8 cellular contexts compared by ENCODE assay signal in the genomic region with DNA sequence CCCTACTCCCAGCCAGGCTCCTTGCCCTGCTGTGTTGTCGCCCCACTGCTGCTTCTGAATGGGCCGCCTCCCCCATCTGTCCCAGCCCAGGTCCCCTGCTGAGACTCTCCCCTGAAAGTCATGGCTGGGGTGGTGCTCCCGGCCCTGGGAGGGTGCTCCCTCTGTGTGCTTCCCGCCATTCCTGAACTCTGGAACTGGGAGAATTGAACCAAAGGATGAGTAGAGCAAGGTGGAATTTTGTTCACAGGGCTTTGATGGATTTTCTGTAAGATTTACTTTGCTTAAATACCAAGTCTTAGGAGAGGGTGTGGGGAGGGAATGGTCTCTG. TPM values are rescaled to one million over a fixed set of nuclear protein-coding genes. Genes with fewer than 3 reads are reported as not detected.
DNase-seq lines count a peak whose midpoint lies in the region; ATAC-seq, FAIRE-seq and TF ChIP-seq lines count a peak whose summit lies in the region.

No MANE protein-coding gene starts in this region.

- peaks cover 2% of the 10 kb centered on the region for H3K36me3 Mint-ChIP-seq in activated naive CD4-positive, alpha-beta T cell treated with anti-CD3 and anti-CD28 coated beads for 36 hours (ENCODE audit: low read depth)
- H3K36me3 Mint-ChIP-seq in activated naive CD8-positive, alpha-beta T cell treated with anti-CD3 and anti-CD28 coated beads, Interleukin-2, amount 50 U/mL, for 24 hours (ENCODE audit: low read depth) = peaks cover 37% of the 10 kb centered on the region

- H3K9me3 ChIP-seq in lung (ENCODE audit: control insufficient read depth in 2 of 2, insufficient read depth in 1 of 2, low read length in 1 of 2) = no peaks in the 10 kb centered on the region
- H3K9me3 ChIP-seq in tibial artery = no peaks in the 10 kb centered on the region

- H3K27ac Mint-ChIP-seq in activated naive CD4-positive, alpha-beta T cell treated with anti-CD3 and anti-CD28 coated beads for 36 hours = peak overlapping the region; percentile 84
- H3K27ac Mint-ChIP-seq in activated naive CD8-positive, alpha-beta T cell treated with anti-CD3 and anti-CD28 coated beads, Interleukin-2, amount 50 U/mL, for 24 hours = peak overlapping the region; percentile 93

- no peaks in the 10 kb centered on the region for H3K9me3 Mint-ChIP-seq in activated naive CD4-positive, alpha-beta T cell treated with anti-CD3 and anti-CD28 coated beads for 36 hours
- H3K9me3 Mint-ChIP-seq in activated naive CD8-positive, alpha-beta T cell treated with anti-CD3 and anti-CD28 coated beads, Interleukin-2, amount 50 U/mL, for 24 hours = no peaks in the 10 kb centered on the region

- peak overlapping the region; percentile 86 for H3K4me3 Mint-ChIP-seq in activated naive CD4-positive, alpha-beta T cell treated with anti-CD3 and anti-CD28 coated beads for 36 hours
- peak overlapping the region; percentile 94 for H3K4me3 Mint-ChIP-seq in activated naive CD8-positive, alpha-beta T cell treated with anti-CD3 and anti-CD28 coated beads, Interleukin-2, amount 50 U/mL, for 24 hours

- peaks cover 29% of the 10 kb centered on the region for H3K4me1 Mint-ChIP-seq in activated naive CD4-positive, alpha-beta T cell treated with anti-CD3 and anti-CD28 coated beads for 36 hours (ENCODE audit: low read depth)
- peaks cover 72% of the 10 kb centered on the region for H3K4me1 Mint-ChIP-seq in activated naive CD8-positive, alpha-beta T cell treated with anti-CD3 and anti-CD28 coated beads, Interleukin-2, amount 50 U/mL, for 24 hours

- intact Hi-C loops in activated naive CD4-positive, alpha-beta T cell treated with anti-CD3 and anti-CD28 coated beads for 36 hours (cut with micrococcal nuclease) = loop anchor here (1.0 to 5.0 kb wide), 3 partner anchors 13 to 55 kb away; partner anchors contain the start of gene APOBEC3D
- intact Hi-C loops in tibial artery (cut with DNase I; ENCODE audit: low total_unique reads) = no loop called here

- H3K4me3 ChIP-seq in lung (peak overlapping the region; percentile 18), tibial artery (peak overlapping the region; percentile 50 to 58)

- H3K4me1 ChIP-seq in lung (ENCODE audit: control insufficient read depth in 2 of 2, insufficient read depth in 2 of 2, low read length in 2 of 2) (peaks cover 0 to 6% of the 10 kb centered on the region in 2 donors), tibial artery (peaks cover 0 to 10% (median 7%) of the 10 kb centered on the region in 4 donors)

- H3K27me3 ChIP-seq in lung (ENCODE audit: control insufficient read depth, insufficient read depth) (no peaks in the 10 kb centered on the region), tibial artery (no peaks in the 10 kb centered on the region)

- H3K27ac ChIP-seq in lung (ENCODE audit: low read depth in 1 of 2, low read length in 1 of 2) (peak overlapping the region; percentile 24 to 58), tibial artery (peak overlapping the region; percentile 57 to 60)

- TF ChIP-seq CTCF in lung (IDR thresholded peaks at IDR 0.05; ENCODE audit: control extremely low read depth, extremely low read depth) = no peak
- TF ChIP-seq CTCF in tibial artery (IDR thresholded peaks at IDR 0.05) = no peak
- TF ChIP-seq CTCF in D721Med (IDR thresholded peaks at IDR 0.05; ENCODE audit: insufficient read depth, missing control alignments) = no peak

- no peak for FAIRE-seq in D721Med (lab: Jason Lieb, UNC)

- WGBS in lung, 2 donors = 21 to 46% methylated on average over 4 of the region's 4 CpGs

- DNase-seq in activated naive CD4-positive, alpha-beta T cell treated with anti-CD3 and anti-CD28 coated beads for 36 hours = no peak
- no peak for DNase-seq in activated naive CD4-positive, alpha-beta T cell (lab: John Stamatoyannopoulos, UW)
- DNase-seq in activated naive CD8-positive, alpha-beta T cell treated with anti-CD3 and anti-CD28 coated beads, Interleukin-2, amount 50 U/mL, for 24 hours = no peak
- no peak for DNase-seq in lung (ENCODE audit: low spot score)
- DNase-seq in tibial artery = no peak
- DNase-seq in erythroblast (lab: John Stamatoyannopoulos, UW) = no peak
- no peak for DNase-seq in D721Med (ENCODE audit: insufficient read length, low spot score)

- no peak for ATAC-seq in activated naive CD8-positive, alpha-beta T cell treated with anti-CD3 and anti-CD28 coated beads, Interleukin-2, amount 50 U/mL, for 24 hours
- no peak for ATAC-seq in lung (ENCODE audit: insufficient read depth, low FRiP score)
- no peak for ATAC-seq in HG02938 (IDR thresholded peaks at IDR 0.05; ENCODE audit: unreplicated experiment)

- H3K36me3 ChIP-seq in lung (ENCODE audit: control insufficient read depth in 2 of 2, insufficient read depth in 2 of 2, low read length in 2 of 2) (peaks cover 0 to 3% of the 10 kb centered on the region in 2 donors), tibial artery (peaks cover 0 to 13% (median 7%) of the 10 kb centered on the region in 3 donors)

- no peaks in the 10 kb centered on the region for H3K27me3 Mint-ChIP-seq in activated naive CD4-positive, alpha-beta T cell treated with anti-CD3 and anti-CD28 coated beads for 36 hours (ENCODE audit: low read depth)
- no peaks in the 10 kb centered on the region for H3K27me3 Mint-ChIP-seq in activated naive CD8-positive, alpha-beta T cell treated with anti-CD3 and anti-CD28 coated beads, Interleukin-2, amount 50 U/mL, for 24 hours

- no peak for TF ChIP-seq POLR2A in erythroblast (IDR thresholded peaks at IDR 0.05; ENCODE audit: low read length)

- CTCF ChIA-PET in activated naive CD4-positive, alpha-beta T cell treated with anti-CD3 and anti-CD28 coated beads for 36 hours (lab: Charles Lee) = no interaction called here

RNA-seq across cellular contexts. Expression of gene APOBEC3G, which starts 0.4 kb away (rescaled TPM):
- 10 to 100 TPM; 23.1 to 24.1 TPM for total RNA-seq in activated naive CD4-positive, alpha-beta T cell treated with anti-CD3 and anti-CD28 coated beads for 36 hours
- total RNA-seq in lung = 10 to 100 TPM; 12.8 to 15.2 TPM
- 10 to 100 TPM in 1 of 2 donors, 1 to 10 TPM in 1; 6.5 to 15.5 TPM for polyA plus RNA-seq in lung

RNA-seq across cellular contexts. Expression of gene APOBEC3H, which starts 19.6 kb away (rescaled TPM):
- 10 to 100 TPM; 11.9 to 13.2 TPM for total RNA-seq in activated naive CD4-positive, alpha-beta T cell treated with anti-CD3 and anti-CD28 coated beads for 36 hours
- not detected for total RNA-seq in lung
- polyA plus RNA-seq in lung = 1 to 10 TPM in 1 of 2 donors, under 1 TPM in 1; 0.57 to 1.2 TPM

RNA-seq across cellular contexts. Expression of gene APOBEC3F, which starts 36.8 kb away (rescaled TPM):
- total RNA-seq in activated naive CD4-positive, alpha-beta T cell treated with anti-CD3 and anti-CD28 coated beads for 36 hours = 10 to 100 TPM; 12.3 to 12.4 TPM
- total RNA-seq in lung = 10 to 100 TPM in 1 of 2 donors, 1 to 10 TPM in 1; 7.7 to 12.1 TPM
- 1 to 10 TPM; 3.6 to 4.3 TPM for polyA plus RNA-seq in lung

RNA-seq across cellular contexts. Expression of gene APOBEC3D, which starts 56.5 kb away (rescaled TPM):
- 10 to 100 TPM; 18.8 to 19.5 TPM for total RNA-seq in activated naive CD4-positive, alpha-beta T cell treated with anti-CD3 and anti-CD28 coated beads for 36 hours
- total RNA-seq in lung = 1 to 10 TPM; 2.5 to 2.6 TPM
- polyA plus RNA-seq in lung = 1 to 10 TPM; 1.4 to 1.7 TPM

Comparison
In these comparisons a context has a peak if more than half of its experiments do, and no peak if none do; other contexts are left out.
1. RNA of gene APOBEC3H, which starts 19.6 kb away (total RNA-seq): 11.9 to 13.2 TPM in activated naive CD4-positive, alpha-beta T cell treated with anti-CD3 and anti-CD28 coated beads for 36 hours; not detected in lung; every median in the first group is over 10 times any median in the second.